ENCODE assay signal across 17 cellular contexts in genomic region chr4:66554844-66555243, GRCh38.
"Had no signal": no experiment of that assay in that cellular context is flagged by ENCODE, and none has a peak within 500 bp of the region (broad histone marks: within the 10 kb centered on the region; RNA-seq: fewer than 3 reads in every experiment).

No MANE protein-coding gene starts in this region.

- H3K27ac Mint-ChIP-seq: activated naive CD4-positive, alpha-beta T cell treated with anti-CD3 and anti-CD28 coated beads for 36 hours; activated T-helper 17 cell treated with anti-CD3 and anti-CD28 coated beads, Interleukin-2, amount 50 U/mL, for 72 hours; dendritic cell treated with granulocyte-macrophage colony-stimulating factor and Interleukin-4, amounts not matched to agents 40 ng/mL and 50 ng/mL, for 4 days; effector memory CD8-positive, alpha-beta T cell; memory B cell; nephron progenitor cell; T-helper 1 cell treated with Interleukin-12 subunit alpha and Interleukin-12 subunit beta and Interleukin-4 antibody, amounts not matched to agents 30 μg/mL and 1 μg/mL, for 36 hours had no signal

- FAIRE-seq: islet of Langerhans, TTC549 had no signal

- H3K27me3 Mint-ChIP-seq: activated T-helper 17 cell treated with anti-CD3 and anti-CD28 coated beads, Interleukin-2, amount 50 U/mL, for 72 hours; central memory CD8-positive, alpha-beta T cell; dendritic cell treated with granulocyte-macrophage colony-stimulating factor and Interleukin-4, amounts not matched to agents 40 ng/mL and 50 ng/mL, for 4 days; effector memory CD8-positive, alpha-beta T cell; memory B cell had no signal

- H3K4me3 ChIP-seq: left lung, ovary, stomach, uterus had no signal

- H3K9me3 ChIP-seq: ovary, uterus had no signal

- H3K4me3 Mint-ChIP-seq: activated naive CD4-positive, alpha-beta T cell treated with anti-CD3 and anti-CD28 coated beads for 36 hours; activated T-helper 17 cell treated with anti-CD3 and anti-CD28 coated beads, Interleukin-2, amount 50 U/mL, for 72 hours; central memory CD8-positive, alpha-beta T cell; dendritic cell treated with granulocyte-macrophage colony-stimulating factor and Interleukin-4, amounts not matched to agents 40 ng/mL and 50 ng/mL, for 4 days; effector memory CD8-positive, alpha-beta T cell; memory B cell; nephron progenitor cell; T-helper 1 cell treated with Interleukin-12 subunit alpha and Interleukin-12 subunit beta and Interleukin-4 antibody, amounts not matched to agents 30 μg/mL and 1 μg/mL, for 36 hours had no signal

- H3K27me3 ChIP-seq: left lung, ovary, stomach, uterus had no signal

- H3K36me3 ChIP-seq: left lung, ovary, stomach, uterus had no signal

- H3K4me1 ChIP-seq: left lung, stomach, uterus had no signal

- H3K27ac ChIP-seq: left lung, ovary, stomach, uterus had no signal

- H3K36me3 Mint-ChIP-seq: memory B cell had no signal

- H3K9me3 Mint-ChIP-seq: memory B cell had no signal

- ATAC-seq: activated T-helper 17 cell treated with anti-CD3 and anti-CD28 coated beads, Interleukin-2, amount 50 U/mL, for 72 hours; effector memory CD8-positive, alpha-beta T cell; left lung had no signal

- DNase-seq: activated CD4-positive, alpha-beta T cell treated with anti-CD3 and anti-CD28 coated beads, Interleukin-2, amount 50 U/mL, for 1 hour; activated CD4-positive, CD25-positive, alpha-beta regulatory T cell; activated naive CD4-positive, alpha-beta T cell treated with anti-CD3 and anti-CD28 coated beads for 36 hours; activated T-cell treated with anti-CD3 and anti-CD28 coated beads for 4 hours; effector memory CD8-positive, alpha-beta T cell; left lung; nephron progenitor cell; ovary; stomach; uterus had no signal

- H3K4me1 Mint-ChIP-seq: activated T-helper 17 cell treated with anti-CD3 and anti-CD28 coated beads, Interleukin-2, amount 50 U/mL, for 72 hours; central memory CD8-positive, alpha-beta T cell; memory B cell; nephron progenitor cell had no signal
